12 cellular contexts compared by ENCODE assay signal in the genomic region with DNA sequence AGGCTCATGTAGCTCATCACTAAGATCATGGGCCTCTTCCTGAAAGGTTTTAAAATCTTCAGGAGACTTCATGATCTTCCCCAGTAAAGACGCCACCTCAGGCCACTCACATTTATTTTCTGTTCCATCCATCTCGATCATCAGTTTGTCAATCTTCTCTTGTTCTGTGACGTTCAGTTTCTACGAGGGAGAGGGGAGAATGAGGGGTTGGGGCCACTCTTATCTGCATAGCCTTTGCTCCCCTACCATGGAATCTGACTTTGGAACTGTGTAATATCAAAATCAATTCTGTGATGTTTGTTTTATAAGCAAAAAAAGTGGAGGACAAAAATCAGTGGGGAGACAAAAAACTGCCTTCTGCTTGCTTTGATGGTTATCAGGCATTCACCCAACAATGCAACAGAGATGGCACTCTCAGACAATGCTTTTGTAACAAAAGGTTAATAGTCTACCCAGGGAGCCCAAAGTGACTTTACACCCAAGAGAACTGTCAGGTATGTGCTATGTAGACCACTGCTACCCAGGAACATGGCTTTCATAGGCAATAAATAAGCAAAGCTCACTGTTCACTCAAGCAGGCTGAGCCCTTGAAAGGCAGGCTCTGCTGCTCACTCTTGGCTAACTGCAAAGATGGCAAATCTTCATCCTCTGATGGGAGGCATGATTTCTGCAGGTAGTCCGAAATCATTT. TPM values are rescaled to one million over a fixed set of nuclear protein-coding genes. Genes with fewer than 3 reads are reported as not detected.
DNase-seq lines count a peak whose midpoint lies in the region; ATAC-seq and TF ChIP-seq lines count a peak whose summit lies in the region.
"Had no signal": no experiment of that assay in that cellular context is flagged by ENCODE, and none has a peak within 500 bp of the region (broad histone marks: within the 10 kb centered on the region; RNA-seq: fewer than 3 reads in every experiment).

No MANE protein-coding gene starts in this region.

- H2AFZ ChIP-seq in smooth muscle cell (ENCODE audit: low read depth): no peak overlapping the region

- 92% methylated on average over 3 of the region's 5 CpGs for WGBS in HUES64
- WGBS in smooth muscle cell (ENCODE audit: low lambda C conversion rate): 96% methylated on average over 5 of the region's 5 CpGs

- H3K9me3 Mint-ChIP-seq in activated naive CD4-positive, alpha-beta T cell treated with anti-CD3 and anti-CD28 coated beads, Interleukin-2, amount 50 U/mL, for 72 hours: no peaks in the 10 kb centered on the region
- no peaks in the 10 kb centered on the region for H3K9me3 Mint-ChIP-seq in activated naive CD8-positive, alpha-beta T cell treated with anti-CD3 and anti-CD28 coated beads, Interleukin-2, amount 50 U/mL, for 24 hours

- H3K27me3 Mint-ChIP-seq in activated naive CD8-positive, alpha-beta T cell treated with anti-CD3 and anti-CD28 coated beads, Interleukin-2, amount 50 U/mL, for 24 hours: no peaks in the 10 kb centered on the region

- DNase-seq in activated naive CD4-positive, alpha-beta T cell treated with anti-CD3 and anti-CD28 coated beads, Interleukin-2, amount 50 U/mL, for 72 hours (ENCODE audit: low spot score in 2 of 2): no peak
- no peak for DNase-seq in activated naive CD4-positive, alpha-beta T cell treated with Interleukin-2 at 50 U/mL for 16 hours
- DNase-seq in activated naive CD8-positive, alpha-beta T cell treated with anti-CD3 and anti-CD28 coated beads, Interleukin-2, amount 50 U/mL, for 24 hours: no peak
- DNase-seq in smooth muscle cell (lab: John Stamatoyannopoulos, UW; ENCODE audit: unreplicated experiment) (no peak), AG20443 (ENCODE audit: low spot score) (no peak), occipital lobe (lab: John Stamatoyannopoulos, UW) (no peak)
- DNase-seq: HCEC 1CT, KG1, NCI-H2171 treated with DMSO at 0.1 percent for 48 hours, upper lobe of right lung had no signal

- H3K9me3 ChIP-seq in HUES64 (ENCODE audit: insufficient read depth, low read depth, low read length) (no peaks in the 10 kb centered on the region), smooth muscle cell (replicated peaks; ENCODE audit: low read depth) (no peaks in the 10 kb centered on the region)
- H3K9me3 ChIP-seq: upper lobe of right lung had no signal

- peak overlapping the region; percentile 41 for H3K4me3 Mint-ChIP-seq in activated naive CD8-positive, alpha-beta T cell treated with anti-CD3 and anti-CD28 coated beads, Interleukin-2, amount 50 U/mL, for 24 hours

- no peak overlapping the region for H3K9ac ChIP-seq in HUES64 (ENCODE audit: low read depth, low read length)
- H3K9ac ChIP-seq in smooth muscle cell (ENCODE audit: low read depth): no peak overlapping the region

- 0 out of 2 replicates have a peak overlapping the region, but pooled peaks have one; percentile 1 for H3K27ac ChIP-seq in HUES64 (ENCODE audit: low read depth, low read length)
- peak overlapping the region; percentile 38 for H3K27ac ChIP-seq in smooth muscle cell (ENCODE audit: low read depth)
- H3K27ac ChIP-seq: upper lobe of right lung had no signal

- no peak for ATAC-seq in activated naive CD4-positive, alpha-beta T cell treated with anti-CD3 and anti-CD28 coated beads, Interleukin-2, amount 50 U/mL, for 72 hours
- no peak for ATAC-seq in activated naive CD8-positive, alpha-beta T cell treated with anti-CD3 and anti-CD28 coated beads, Interleukin-2, amount 50 U/mL, for 24 hours
- ATAC-seq in GM21619 (IDR thresholded peaks at IDR 0.05; ENCODE audit: unreplicated experiment): no peak
- ATAC-seq: upper lobe of right lung had no signal

- peaks cover 77% of the 10 kb centered on the region for H3K4me1 Mint-ChIP-seq in activated naive CD8-positive, alpha-beta T cell treated with anti-CD3 and anti-CD28 coated beads, Interleukin-2, amount 50 U/mL, for 24 hours

- TF ChIP-seq CTCF in smooth muscle cell (IDR thresholded peaks at IDR 0.05; ENCODE audit: borderline replicate concordance, insufficient read depth, poor library complexity, severe bottlenecking): no peak

- H3K36me3 ChIP-seq in HUES64 (ENCODE audit: insufficient read depth, low read length) (peaks cover 100% of the 10 kb centered on the region), smooth muscle cell (ENCODE audit: low read depth) (peaks cover 22% of the 10 kb centered on the region)

- H3K4me1 ChIP-seq in HUES64 (ENCODE audit: insufficient read depth, low read length) (peaks cover 31% of the 10 kb centered on the region), smooth muscle cell (ENCODE audit: low read depth) (peaks cover 13% of the 10 kb centered on the region)

- H3K4me3 ChIP-seq in HUES64 (ENCODE audit: low read length): no peak overlapping the region
- no peak overlapping the region for H3K4me3 ChIP-seq in smooth muscle cell
- H3K4me3 ChIP-seq: upper lobe of right lung had no signal

- peaks cover 73 to 79% of the 10 kb centered on the region in 2 donors for H3K36me3 Mint-ChIP-seq in activated naive CD4-positive, alpha-beta T cell treated with anti-CD3 and anti-CD28 coated beads, Interleukin-2, amount 50 U/mL, for 72 hours
- peaks cover 94% of the 10 kb centered on the region for H3K36me3 Mint-ChIP-seq in activated naive CD8-positive, alpha-beta T cell treated with anti-CD3 and anti-CD28 coated beads, Interleukin-2, amount 50 U/mL, for 24 hours (ENCODE audit: low read depth)

- H3K79me2 ChIP-seq in smooth muscle cell (ENCODE audit: low read depth): peaks cover 82% of the 10 kb centered on the region

- H4K20me1 ChIP-seq in smooth muscle cell (ENCODE audit: low read depth): peaks cover 100% of the 10 kb centered on the region

- H3K27ac Mint-ChIP-seq in activated naive CD4-positive, alpha-beta T cell treated with anti-CD3 and anti-CD28 coated beads, Interleukin-2, amount 50 U/mL, for 72 hours: peak overlapping the region; percentile 88 to 95
- H3K27ac Mint-ChIP-seq in activated naive CD8-positive, alpha-beta T cell treated with anti-CD3 and anti-CD28 coated beads, Interleukin-2, amount 50 U/mL, for 24 hours: peak overlapping the region; percentile 96

- H3F3A ChIP-seq in smooth muscle cell (ENCODE audit: low read depth): peaks cover 92% of the 10 kb centered on the region

- no peak overlapping the region for H3K4me2 ChIP-seq in smooth muscle cell

- H3K27me3 ChIP-seq in HUES64 (ENCODE audit: insufficient read depth, low read length) (no peaks in the 10 kb centered on the region), smooth muscle cell (ENCODE audit: low read depth) (no peaks in the 10 kb centered on the region)
- H3K27me3 ChIP-seq: upper lobe of right lung had no signal

RNA-seq across cellular contexts. Expression of a gene that starts 10.5 kb away (rescaled TPM):
- 1,000 to 10,000 TPM; 1,473 to 3,739 TPM for total RNA-seq in activated naive CD4-positive, alpha-beta T cell treated with anti-CD3 and anti-CD28 coated beads, Interleukin-2, amount 50 U/mL, for 72 hours
- 1,715 TPM for polyA plus RNA-seq in HUES64 (2013, experiment 1 of 2)
- 1,820 TPM for polyA plus RNA-seq in HUES64 (2013, experiment 2 of 2)
- 1,276 and 1,376 TPM in 2 replicates for total RNA-seq in smooth muscle cell
- polyA plus RNA-seq in smooth muscle cell: 2,156 and 2,235 TPM in 2 replicates
- total RNA-seq in occipital lobe: 260 TPM

RNA-seq across cellular contexts. Expression of a gene that starts 50.6 kb away (rescaled TPM):
- 10 to 100 TPM; 51.8 to 72.1 TPM for total RNA-seq in activated naive CD4-positive, alpha-beta T cell treated with anti-CD3 and anti-CD28 coated beads, Interleukin-2, amount 50 U/mL, for 72 hours
- 61.9 TPM for polyA plus RNA-seq in HUES64 (2013, experiment 1 of 2)
- 62.1 TPM for polyA plus RNA-seq in HUES64 (2013, experiment 2 of 2)
- total RNA-seq in smooth muscle cell (59.2 and 64.0 TPM in 2 replicates), occipital lobe (1,292 TPM)
- 45.6 and 70.7 TPM in 2 replicates for polyA plus RNA-seq in smooth muscle cell

Comparison
In these comparisons a context has a peak if more than half of its experiments do, and no peak if none do; other contexts are left out.
1. RNA of a gene that starts 50.6 kb away (total RNA-seq): 1,292 TPM in occipital lobe (single experiment); 51.8 to 72.1 TPM in activated naive CD4-positive, alpha-beta T cell treated with anti-CD3 and anti-CD28 coated beads, Interleukin-2, amount 50 U/mL, for 72 hours and 59.2 to 64.0 TPM in smooth muscle cell; every median in the first group is over 10 times any median in the second.